In genomic region chr14:25836647-25837046, GRCh38 we compare ENCODE assay signal across 1 cellular context.
TF ChIP-seq lines count a peak whose summit lies in the region.

No MANE protein-coding gene starts in this region.

TF ChIP-seq in SK-N-SH, 30 proteins besides CTCF, POLR2A, EP300 and RAD21 (continued from another document):
- TF ChIP-seq USF1 (IDR thresholded peaks at IDR 0.05; ENCODE audit: borderline replicate concordance, low read depth) (no peak), YY1 (IDR thresholded peaks at IDR 0.05; ENCODE audit: low read depth) (no peak), POLR2AphosphoS5 (IDR thresholded peaks at IDR 0.05; ENCODE audit: low read depth, low read length) (no peak), MAX (IDR thresholded peaks at IDR 0.05; ENCODE audit: low read depth) (no peak), RFX5 (IDR thresholded peaks at IDR 0.05; ENCODE audit: low read length) (no peak), GABPA (IDR thresholded peaks at IDR 0.05; ENCODE audit: low read depth) (no peak), TEAD4 (IDR thresholded peaks at IDR 0.05; ENCODE audit: borderline replicate concordance, insufficient read depth) (no peak), JUND (IDR thresholded peaks at IDR 0.05) (no peak), TCF12 (IDR thresholded peaks at IDR 0.05) (no peak), IRF3 (IDR thresholded peaks at IDR 0.05; ENCODE audit: low read depth, low read length) (no peak), TAF1 (IDR thresholded peaks at IDR 0.05; ENCODE audit: borderline replicate concordance, low read depth, low read length) (no peak), USF2 (IDR thresholded peaks at IDR 0.05; ENCODE audit: borderline replicate concordance, low read depth, low read length) (no peak), GATA2 (CRISPR knock-in tag; IDR thresholded peaks at IDR 0.05) (no peak), EZH2phosphoT487 (IDR thresholded peaks at IDR 0.05; ENCODE audit: borderline replicate concordance, low read depth) (no peak)
